Comparison of ENCODE assay signal across 10 cellular contexts in genomic region chr20:31716351-31716750, GRCh38. TPM values are rescaled to one million over a fixed set of nuclear protein-coding genes. Genes with fewer than 3 reads are reported as not detected.
DNase-seq lines count a peak whose midpoint lies in the region; ATAC-seq, FAIRE-seq and TF ChIP-seq lines count a peak whose summit lies in the region.
"Had no signal": no experiment of that assay in that cellular context is flagged by ENCODE, and none has a peak within 500 bp of the region (broad histone marks: within the 10 kb centered on the region; RNA-seq: fewer than 3 reads in every experiment).

No MANE protein-coding gene starts in this region.

- H3K36me3 ChIP-seq in DND-41 (ENCODE audit: insufficient read depth, low read length): peaks cover 98% of the 10 kb centered on the region
- H3K36me3 ChIP-seq in Peyer's patch: peaks cover 0 to 9% (median 0%) of the 10 kb centered on the region in 3 donors
- H3K36me3 ChIP-seq in sigmoid colon: peaks cover 0 to 31% (median 3%) of the 10 kb centered on the region in 4 donors

- peak overlapping the region; percentile 91 for H3K9ac ChIP-seq in DND-41 (ENCODE audit: low read depth, low read length)

- peaks cover 21% of the 10 kb centered on the region for H3K36me3 Mint-ChIP-seq in endothelial cell (ENCODE audit: low read depth, unreplicated experiment)

- DNase-seq in DND-41: no peak
- DNase-seq in Peyer's patch: no peak
- DNase-seq in endothelial cell (ENCODE audit: low spot score): no peak
- DNase-seq in sigmoid colon: no peak
- DNase-seq in SKM-1 treated with dmso at 0.1 percent for 144 hours (lab: John Stamatoyannopoulos, UW; ENCODE audit: unreplicated experiment): no peak
- DNase-seq in GOT3 (lab: John Stamatoyannopoulos, UW): no peak
- DNase-seq in HCEC 1CT: no peak
- no peak for DNase-seq in GM12891 (ENCODE audit: insufficient read length, low spot score)
- DNase-seq: GDM1, mesendoderm had no signal

- TF ChIP-seq CTCF in DND-41 (IDR thresholded peaks at IDR 0.05; ENCODE audit: borderline replicate concordance, extremely low read depth, low read length, poor library complexity, severe bottlenecking) (no peak), Peyer's patch (IDR thresholded peaks at IDR 0.05) (no peak), endothelial cell (IDR thresholded peaks at IDR 0.05; ENCODE audit: unreplicated experiment) (no peak), sigmoid colon (IDR thresholded peaks at IDR 0.05) (no peak)

- intact Hi-C loops in sigmoid colon (cut with DNase I): no loop called here

- H3K9me3 ChIP-seq in DND-41 (ENCODE audit: insufficient read depth, low read length, severe bottlenecking) (no peaks in the 10 kb centered on the region), Peyer's patch (no peaks in the 10 kb centered on the region), sigmoid colon (no peaks in the 10 kb centered on the region)

- peaks cover 92% of the 10 kb centered on the region for H3K4me1 ChIP-seq in DND-41 (ENCODE audit: insufficient read depth, low read length)
- peaks cover 11 to 86% (median 21%) of the 10 kb centered on the region in 4 donors for H3K4me1 ChIP-seq in Peyer's patch
- H3K4me1 ChIP-seq in sigmoid colon: peaks cover 0 to 89% (median 83%) of the 10 kb centered on the region in 4 donors

- H3K4me1 Mint-ChIP-seq in endothelial cell (ENCODE audit: unreplicated experiment): peaks cover 71% of the 10 kb centered on the region

- no peak for ATAC-seq in DND-41 (ENCODE audit: insufficient read depth, low read depth)

- TF ChIP-seq POLR2A in Peyer's patch (IDR thresholded peaks at IDR 0.05) (no peak), sigmoid colon (IDR thresholded peaks at IDR 0.05) (no peak), GM12891 (IDR thresholded peaks at IDR 0.05; ENCODE audit: low read depth, low read length) (no peak)

- H3K79me2 ChIP-seq in DND-41 (ENCODE audit: insufficient read depth, low read length): peaks cover 100% of the 10 kb centered on the region

- peak overlapping the region; percentile 10 to 75; a peak in 3 of 4 replicates for H3K4me3 ChIP-seq in DND-41 (ENCODE audit: low read depth in 1 of 2, low read length in 2 of 2)
- peak overlapping the region in 1 of 4 donors; percentile 8 for H3K4me3 ChIP-seq in Peyer's patch
- peak overlapping the region in 1 of 4 donors; percentile 4 for H3K4me3 ChIP-seq in sigmoid colon

- H3K27ac ChIP-seq in DND-41 (ENCODE audit: low read length) (peak overlapping the region; percentile 64), Peyer's patch (peak overlapping the region in 3 of 4 donors; percentile 11 to 65 (median 65)), sigmoid colon (peak overlapping the region; percentile 51 to 99 (median 74))

- H3K4me3 Mint-ChIP-seq in endothelial cell (ENCODE audit: unreplicated experiment): no peak overlapping the region

- peak overlapping the region; percentile 32 for H3K27ac Mint-ChIP-seq in endothelial cell (ENCODE audit: unreplicated experiment)

- 15 to 52% methylated on average over 1 of the region's 1 CpG for WGBS in sigmoid colon, 2 donors

- H2AFZ ChIP-seq in DND-41 (ENCODE audit: low read depth, low read length): no peak overlapping the region

- no peak for TF ChIP-seq EP300 in sigmoid colon (IDR thresholded peaks at IDR 0.05)

- H3K27me3 ChIP-seq in DND-41 (ENCODE audit: insufficient read depth, low read length, poor library complexity) (no peaks in the 10 kb centered on the region), Peyer's patch (no peaks in the 10 kb centered on the region), sigmoid colon (no peaks in the 10 kb centered on the region)

- no peaks in the 10 kb centered on the region for H3K9me3 Mint-ChIP-seq in endothelial cell (ENCODE audit: unreplicated experiment)

- peaks cover 95% of the 10 kb centered on the region for H4K20me1 ChIP-seq in DND-41 (ENCODE audit: insufficient read depth, low read length)

- H3K4me2 ChIP-seq in DND-41 (ENCODE audit: insufficient read depth, low read length): peak overlapping the region; percentile 89

- no peak for FAIRE-seq in GM12891 (lab: Jason Lieb, UNC)

- H3K27me3 Mint-ChIP-seq in endothelial cell (ENCODE audit: unreplicated experiment): peaks cover 11% of the 10 kb centered on the region

TF ChIP-seq in GM12891, 5 proteins besides CTCF, POLR2A, EP300 and RAD21:
- TF ChIP-seq POU2F2 (IDR thresholded peaks at IDR 0.05; ENCODE audit: low read depth, low read length) (no peak), TAF1 (IDR thresholded peaks at IDR 0.05; ENCODE audit: low read depth, low read length) (no peak), PAX5 (IDR thresholded peaks at IDR 0.05; ENCODE audit: insufficient read depth, low read length, severe bottlenecking) (no peak), SPI1 (IDR thresholded peaks at IDR 0.05; ENCODE audit: low read depth, low read length) (no peak), POLR2AphosphoS5 (IDR thresholded peaks at IDR 0.05; ENCODE audit: low read depth, low read length) (no peak)

RNA-seq across cellular contexts. Expression of gene BCL2L1, which starts 6.3 kb away (rescaled TPM):
- total RNA-seq in Peyer's patch: 100 to 1,000 TPM in 3 of 4 donors, 10 to 100 TPM in 1; 85.0 to 185 (median 144) TPM
- 52.9 TPM for total RNA-seq in endothelial cell (ENCODE audit: unreplicated experiment)
- 10 to 100 TPM; 53.2 to 71.3 (median 55.7) TPM for total RNA-seq in sigmoid colon
- polyA plus RNA-seq in sigmoid colon: 10 to 100 TPM; 76.1 to 94.8 (median 78.7) TPM
- polyA plus RNA-seq in GM12891 (2012; ENCODE audit: low read depth, missing spikeins): 40.2 TPM

RNA-seq across cellular contexts. Expression of gene TPX2, which starts 22.7 kb away (rescaled TPM):
- total RNA-seq in Peyer's patch (10 to 100 TPM in 1 of 4 donors, 1 to 10 TPM in 3; 4.4 to 26.4 (median 9.3) TPM), endothelial cell (ENCODE audit: unreplicated experiment) (27.2 TPM), sigmoid colon (1 to 10 TPM in 1 of 4 donors, under 1 TPM in 1, not detected in 2; 0.36 to 1.8 TPM)
- polyA plus RNA-seq in sigmoid colon: 10 to 100 TPM in 1 of 3 donors, 1 to 10 TPM in 2; 2.4 to 24.0 (median 4.9) TPM
- 52.8 TPM for polyA plus RNA-seq in GM12891 (2012; ENCODE audit: low read depth, missing spikeins)
